ENCODE assay signal across 12 cellular contexts in the genomic region with DNA sequence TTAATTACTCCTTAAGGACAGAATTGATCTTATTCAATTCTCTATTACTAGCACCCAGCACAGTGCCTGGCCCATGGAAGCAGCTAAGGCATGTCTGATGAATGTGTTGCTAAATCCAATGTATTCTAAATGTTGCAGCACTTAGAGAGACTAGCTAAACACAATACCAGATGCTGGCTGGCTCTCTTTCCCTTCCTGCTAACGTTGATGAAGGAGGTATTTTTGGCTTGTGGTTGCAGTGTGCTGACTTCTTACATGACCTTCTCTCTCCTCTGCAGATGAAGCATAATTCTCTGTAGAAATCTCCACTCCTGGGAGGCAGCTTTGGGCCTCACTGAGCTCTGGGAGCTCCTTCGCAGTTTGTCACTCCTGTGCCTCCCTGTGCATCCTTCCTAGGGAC.
DNase-seq lines count a peak whose midpoint lies in the region; ATAC-seq and TF ChIP-seq lines count a peak whose summit lies in the region.
"Had no signal": no experiment of that assay in that cellular context is flagged by ENCODE, and none has a peak within 500 bp of the region (broad histone marks: within the 10 kb centered on the region; RNA-seq: fewer than 3 reads in every experiment).

No MANE protein-coding gene starts in this region.

- H3K36me3 Mint-ChIP-seq in naive thymus-derived CD8-positive, alpha-beta T cell, result no peaks in the 10 kb centered on the region
- H3K36me3 Mint-ChIP-seq: CD4-positive, CD25-positive, alpha-beta regulatory T cell had no signal

- H3K9me3 ChIP-seq in fibroblast of lung (ENCODE audit: control insufficient read depth, insufficient read depth, low read depth, low read length), result no peaks in the 10 kb centered on the region
- no peaks in the 10 kb centered on the region for H3K9me3 ChIP-seq in ascending aorta
- H3K9me3 ChIP-seq: testis had no signal

- H3K4me1 Mint-ChIP-seq in naive thymus-derived CD8-positive, alpha-beta T cell, result no peaks in the 10 kb centered on the region
- H3K4me1 Mint-ChIP-seq: CD4-positive, CD25-positive, alpha-beta regulatory T cell had no signal

- H3K9me3 Mint-ChIP-seq in naive thymus-derived CD8-positive, alpha-beta T cell, result no peaks in the 10 kb centered on the region

- no peak overlapping the region for H2AFZ ChIP-seq in fibroblast of lung (ENCODE audit: low read length)

- no peaks in the 10 kb centered on the region for H4K20me1 ChIP-seq in fibroblast of lung (ENCODE audit: control insufficient read depth, extremely low read depth, insufficient read depth, low read length)

- H3K9ac ChIP-seq in fibroblast of lung (ENCODE audit: insufficient read depth, low read length), result no peak overlapping the region

- H3K27ac ChIP-seq in fibroblast of lung (ENCODE audit: insufficient read depth, low read length) (peak overlapping the region; percentile 35), ascending aorta (no peak overlapping the region)
- H3K27ac ChIP-seq: testis had no signal

- H3K4me3 Mint-ChIP-seq in naive thymus-derived CD8-positive, alpha-beta T cell, result no peak overlapping the region
- H3K4me3 Mint-ChIP-seq: CD4-positive, CD25-positive, alpha-beta regulatory T cell had no signal

- ATAC-seq in GM21423 (IDR thresholded peaks at IDR 0.05; ENCODE audit: unreplicated experiment), result peak; percentile 52
- ATAC-seq in naive thymus-derived CD8-positive, alpha-beta T cell, result no peak

- no peak for TF ChIP-seq CTCF in fibroblast of lung (conservative IDR thresholded peaks at IDR 0.05 in 1 of 2, IDR thresholded peaks at IDR 0.05 in 1 of 2; ENCODE audit: low read depth in 1 of 2, low read length in 2 of 2)
- TF ChIP-seq CTCF in ascending aorta (IDR thresholded peaks at IDR 0.05), result no peak

- H3K79me2 ChIP-seq in fibroblast of lung (ENCODE audit: control insufficient read depth, insufficient read depth, low read length), result no peaks in the 10 kb centered on the region

- intact Hi-C loops in ascending aorta (cut with DNase I), result no loop called here

- H3K27me3 Mint-ChIP-seq in naive thymus-derived CD8-positive, alpha-beta T cell, result peaks cover 0 to 3% (median 0%) of the 10 kb centered on the region in 5 donors

- no peak overlapping the region for H3K27ac Mint-ChIP-seq in naive thymus-derived CD8-positive, alpha-beta T cell
- H3K27ac Mint-ChIP-seq: CD4-positive, CD25-positive, alpha-beta regulatory T cell had no signal

- H3K36me3 ChIP-seq in fibroblast of lung (ENCODE audit: control insufficient read depth, insufficient read depth, low read length), result no peaks in the 10 kb centered on the region
- no peaks in the 10 kb centered on the region for H3K36me3 ChIP-seq in ascending aorta

- peak; percentile 16 for DNase-seq in CD1c-positive myeloid dendritic cell (ENCODE audit: extremely low spot score)
- DNase-seq in Jurkat, Clone E6-1 (ENCODE audit: low read depth, low spot score), result peak; percentile 12
- peak; percentile 83 to 91 for DNase-seq in fibroblast of lung (ENCODE audit: low read depth in 2 of 2)
- DNase-seq in NCI-H2029 treated with DMSO at 0.1 percent for 48 hours (lab: John Stamatoyannopoulos, UW), result no peak
- DNase-seq in ascending aorta (ENCODE audit: low spot score in 2 of 2), result no peak
- no peak for DNase-seq in naive thymus-derived CD8-positive, alpha-beta T cell
- DNase-seq in NCI-H146 (lab: John Stamatoyannopoulos, UW), result no peak
- DNase-seq: CD4-positive, CD25-positive, alpha-beta regulatory T cell; effector memory CD4-positive, alpha-beta T cell; kidney; testis had no signal

- POLR2A ChIA-PET in naive thymus-derived CD8-positive, alpha-beta T cell (lab: Charles Lee), result interaction anchor here (0.5 kb wide), 1 partner anchor 70 kb away, joined by 3 read pairs; no protein-coding TSS in a partner anchor

- no peak overlapping the region for H3K4me3 ChIP-seq in Jurkat, Clone E6-1 (ENCODE audit: low read length)
- H3K4me3 ChIP-seq in fibroblast of lung (replicated peaks in 1 of 4; ENCODE audit: control extremely low read depth in 1 of 4, insufficient read depth in 1 of 4, low read depth in 3 of 4, low read length in 4 of 4), result no peak overlapping the region
- H3K4me3 ChIP-seq in ascending aorta, result no peak overlapping the region
- H3K4me3 ChIP-seq: testis had no signal

- no peak overlapping the region for H3K4me2 ChIP-seq in fibroblast of lung (ENCODE audit: extremely low read depth, insufficient read depth, low read length)

- H3K4me1 ChIP-seq in fibroblast of lung (ENCODE audit: control insufficient read depth, extremely low read depth, insufficient read depth, low read length) (no peaks in the 10 kb centered on the region), ascending aorta (no peaks in the 10 kb centered on the region)
- H3K4me1 ChIP-seq: testis had no signal

- H3K27me3 ChIP-seq in fibroblast of lung (ENCODE audit: control insufficient read depth, insufficient read depth, low read length), result no peaks in the 10 kb centered on the region
- H3K27me3 ChIP-seq in ascending aorta, result no peaks in the 10 kb centered on the region
- H3K27me3 ChIP-seq: testis had no signal

Comparison
In these comparisons a context has a peak if more than half of its experiments do, and no peak if none do; other contexts are left out.
1. DNase-seq: peak in CD1c-positive myeloid dendritic cell (single experiment), Jurkat, Clone E6-1 (single experiment) and fibroblast of lung (2 of 2); none in NCI-H2029 treated with DMSO at 0.1 percent for 48 hours (single experiment), ascending aorta (0 of 2), naive thymus-derived CD8-positive, alpha-beta T cell (0 of 10) and NCI-H146 (single experiment).